ENCODE assay signal across 20 cellular contexts in the genomic region with DNA sequence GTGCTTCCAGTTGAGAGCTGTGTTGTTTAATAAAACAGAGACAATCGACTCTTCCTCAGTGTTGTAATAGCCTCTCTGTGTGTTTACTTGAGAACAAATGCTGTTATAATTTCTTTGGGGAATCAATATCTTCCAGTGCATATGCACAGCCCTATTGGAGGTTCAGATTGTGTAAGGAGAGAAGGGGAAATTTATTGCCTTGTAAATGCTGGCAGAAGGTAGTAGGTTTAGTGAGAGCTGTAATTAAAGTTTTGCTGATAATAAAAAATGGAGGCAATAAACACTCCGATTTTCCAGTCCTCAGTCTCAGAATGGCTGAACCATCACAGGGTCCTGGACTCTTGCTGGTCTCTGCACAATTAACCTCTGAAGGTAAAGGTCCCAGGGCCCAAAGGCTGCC.
"Had no signal": no experiment of that assay in that cellular context is flagged by ENCODE, and none has a peak within 500 bp of the region (broad histone marks: within the 10 kb centered on the region; RNA-seq: fewer than 3 reads in every experiment).

No MANE protein-coding gene starts in this region.

- DNase-seq: activated T-cell treated with anti-CD3 and anti-CD28 coated beads, Interleukin-2, amount 50 U/mL, for 1 hour; colonic mucosa; effector memory CD8-positive, alpha-beta T cell; glutamatergic neuron; hippocampal formation; left ventricle myocardium superior; pancreas; psoas muscle; stimulated activated CD4-positive, alpha-beta T cell treated with anti-CD3 and anti-CD28 coated beads, Interleukin-4, amount 100 ng/mL, for 24 hours; stimulated activated naive CD8-positive, alpha-beta T cell treated with anti-CD3 and anti-CD28 coated beads, Interleukin-15, Interleukin-2, amounts not matched to agents 100 U/mL and 50 U/mL, for 24 hours; T-helper 9 cell; thyroid gland had no signal

- H3K4me3 ChIP-seq: breast epithelium, colonic mucosa, dorsolateral prefrontal cortex, esophagus muscularis mucosa, pancreas, psoas muscle, right atrium auricular region, thyroid gland had no signal

- H3K27me3 ChIP-seq: breast epithelium, colonic mucosa, pancreas, right atrium auricular region, thyroid gland had no signal

- H3K9me3 Mint-ChIP-seq: effector memory CD8-positive, alpha-beta T cell; WTC11 had no signal

- H3K4me1 ChIP-seq: colonic mucosa, esophagus muscularis mucosa, pancreas, psoas muscle, right atrium auricular region had no signal

- H3K9me3 ChIP-seq: breast epithelium, colonic mucosa, neutrophil, pancreas, psoas muscle, thyroid gland had no signal

- H3K4me1 Mint-ChIP-seq: WTC11 had no signal

- ATAC-seq: effector memory CD8-positive, alpha-beta T cell; stimulated activated naive CD8-positive, alpha-beta T cell treated with anti-CD3 and anti-CD28 coated beads, Interleukin-15, Interleukin-2, amounts not matched to agents 100 U/mL and 50 U/mL, for 24 hours; WTC11 had no signal

- H3K27ac ChIP-seq: breast epithelium, colonic mucosa, dorsolateral prefrontal cortex, esophagus muscularis mucosa, neutrophil, psoas muscle, right atrium auricular region, thyroid gland had no signal

- H3K27ac Mint-ChIP-seq: activated naive CD8-positive, alpha-beta T cell; effector memory CD8-positive, alpha-beta T cell; WTC11 had no signal

- H3K27me3 Mint-ChIP-seq: activated naive CD8-positive, alpha-beta T cell had no signal

- H3K36me3 ChIP-seq: breast epithelium, colonic mucosa, esophagus muscularis mucosa, neutrophil, pancreas, right atrium auricular region, thyroid gland had no signal

- H3K4me3 Mint-ChIP-seq: activated naive CD8-positive, alpha-beta T cell; effector memory CD8-positive, alpha-beta T cell; nephron; WTC11 had no signal

- H3K36me3 Mint-ChIP-seq: activated naive CD8-positive, alpha-beta T cell; WTC11 had no signal
